In the genomic region with DNA sequence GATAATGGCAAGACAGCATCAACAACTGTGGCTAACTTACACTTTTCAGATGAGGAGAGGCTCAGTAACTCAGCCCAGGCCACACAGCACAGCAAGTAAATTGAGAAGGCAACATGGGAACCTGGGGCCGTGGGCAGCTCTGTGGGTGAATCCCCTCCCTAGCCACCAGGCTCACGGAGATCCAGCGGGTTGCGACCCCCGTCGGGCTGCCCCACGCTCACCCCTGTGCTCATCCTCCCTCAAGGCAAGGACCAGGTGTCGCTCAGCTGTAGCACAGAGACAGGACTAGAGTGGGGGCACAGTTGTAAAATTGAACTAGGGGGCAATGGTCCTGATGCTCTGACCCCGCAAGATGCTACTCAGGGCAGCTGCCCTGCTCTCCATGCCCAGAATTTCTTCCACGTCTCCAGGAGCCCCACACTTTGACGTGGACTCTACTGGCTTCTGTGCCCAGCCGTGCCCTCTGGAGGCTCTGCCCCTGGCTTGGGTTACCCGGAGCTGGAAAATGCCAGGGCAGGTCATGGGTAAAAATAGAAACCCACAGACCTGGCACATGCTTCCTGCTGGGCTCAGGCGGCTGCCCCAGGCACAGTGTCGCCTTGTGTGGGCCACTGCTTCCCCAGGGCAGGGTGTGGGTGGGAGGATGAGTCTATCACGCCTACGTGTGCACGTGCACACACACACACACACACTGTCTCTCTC, we compare ENCODE assay signal across 16 cellular contexts. TPM values are rescaled to one million over a fixed set of nuclear protein-coding genes. Genes with fewer than 3 reads are reported as not detected.
A peak's percentile ranks its signal among the peaks of the same experiment; 100 is the strongest.
DNase-seq lines count a peak whose midpoint lies in the region; ATAC-seq and TF ChIP-seq lines count a peak whose summit lies in the region.
"Had no signal": no experiment of that assay in that cellular context is flagged by ENCODE, and none has a peak within 500 bp of the region (broad histone marks: within the 10 kb centered on the region; RNA-seq: fewer than 3 reads in every experiment).

No MANE protein-coding gene starts in this region.

- H3K36me3 ChIP-seq in BLaER1 treated with 17β-estradiol and CSF1 and Interleukin-3, amounts not matched to agents 10 nM and 100 nM = peaks cover 0 to 14% (median 0%) of the 10 kb centered on the region in 11 experiments; a peak in 5 of 22 replicates
- H3K36me3 ChIP-seq in brain microvascular endothelial cell (replicated peaks) = no peaks in the 10 kb centered on the region
- H3K36me3 ChIP-seq: thoracic aorta had no signal

- no peaks in the 10 kb centered on the region for H3K36me3 Mint-ChIP-seq in effector memory CD8-positive, alpha-beta T cell (ENCODE audit: insufficient read depth)

- peaks cover 0 to 61% (median 24%) of the 10 kb centered on the region in 11 experiments; a peak in 17 of 22 replicates for H4K20me1 ChIP-seq in BLaER1 treated with 17β-estradiol and CSF1 and Interleukin-3, amounts not matched to agents 10 nM and 100 nM

- no peak for TF ChIP-seq CTCF in brain microvascular endothelial cell (IDR thresholded peaks at IDR 0.05; ENCODE audit: low read depth, low read length, missing control alignments)

- peaks cover 0 to 64% (median 0%) of the 10 kb centered on the region in 11 experiments; a peak in 10 of 22 replicates for H3K27me3 ChIP-seq in BLaER1 treated with 17β-estradiol and CSF1 and Interleukin-3, amounts not matched to agents 10 nM and 100 nM
- H3K27me3 ChIP-seq in brain microvascular endothelial cell (replicated peaks) = no peaks in the 10 kb centered on the region

- peak overlapping the region in 4 of 11 experiments; percentile 5 to 47 (median 40); a peak in 6 of 22 replicates for H3K9ac ChIP-seq in BLaER1 treated with 17β-estradiol and CSF1 and Interleukin-3, amounts not matched to agents 10 nM and 100 nM

- peaks cover 43 to 79% (median 63%) of the 10 kb centered on the region in 10 experiments for H3K4me1 ChIP-seq in BLaER1 treated with 17β-estradiol and CSF1 and Interleukin-3, amounts not matched to agents 10 nM and 100 nM

- peak overlapping the region; percentile 69 to 97 (median 87) for H3K4me2 ChIP-seq in BLaER1 treated with 17β-estradiol and CSF1 and Interleukin-3, amounts not matched to agents 10 nM and 100 nM

- no peak overlapping the region; a peak in 2 of 20 replicates for H3K4me3 ChIP-seq in BLaER1 treated with 17β-estradiol and CSF1 and Interleukin-3, amounts not matched to agents 10 nM and 100 nM
- no peak overlapping the region for H3K4me3 ChIP-seq in Jurkat, Clone E6-1 (ENCODE audit: low read length)
- H3K4me3 ChIP-seq in brain microvascular endothelial cell (ENCODE audit: low read depth, low read length) = no peak overlapping the region
- H3K4me3 ChIP-seq: thoracic aorta had no signal

- H3K27ac ChIP-seq in BLaER1 treated with 17β-estradiol and CSF1 and Interleukin-3, amounts not matched to agents 10 nM and 100 nM = peak overlapping the region in 4 of 11 experiments; percentile 7 to 41 (median 26); a peak in 5 of 22 replicates
- H3K27ac ChIP-seq in caudate nucleus (ENCODE audit: low read depth, low read length) (peak overlapping the region; percentile 68), brain microvascular endothelial cell (no peak overlapping the region)
- H3K27ac ChIP-seq: thoracic aorta had no signal

- no peak for ATAC-seq in effector memory CD8-positive, alpha-beta T cell (replicated peaks)

- no peak overlapping the region for H3K27ac Mint-ChIP-seq in effector memory CD8-positive, alpha-beta T cell

- no peak overlapping the region for H3K4me3 Mint-ChIP-seq in effector memory CD8-positive, alpha-beta T cell

- no peaks in the 10 kb centered on the region for H3K9me3 ChIP-seq in BLaER1 treated with 17β-estradiol and CSF1 and Interleukin-3, amounts not matched to agents 10 nM and 100 nM (replicated peaks in 1 of 11)
- H3K9me3 ChIP-seq: thoracic aorta had no signal

- no peaks in the 10 kb centered on the region for H3K9me3 Mint-ChIP-seq in effector memory CD8-positive, alpha-beta T cell

- DNase-seq in Jurkat, Clone E6-1 (ENCODE audit: low read depth, low spot score) = peak; percentile 20
- DNase-seq in caudate nucleus (lab: John Stamatoyannopoulos, UW) (peak in 6 of 61 donors; percentile 17 to 85 (median 40)), mesenteric fat pad (ENCODE audit: low spot score) (peak; percentile 43), brain microvascular endothelial cell (no peak), EL (no peak)
- DNase-seq in effector memory CD8-positive, alpha-beta T cell = no peak
- no peak for DNase-seq in activated CD8-positive, alpha-beta memory T cell treated with anti-CD3 and anti-CD28 coated beads, Interleukin-2, amount 50 U/mL, for 48 hours
- DNase-seq: central memory CD4-positive, alpha-beta T cell; effector CD4-positive, alpha-beta T cell; kidney glomerular epithelial cell; NCI-H1048; NCI-H526 treated with DMSO at 0.1 percent for 48 hours; OCI-M1; stimulated activated CD4-positive, alpha-beta T cell treated with anti-CD3 and anti-CD28 coated beads, Interleukin-4, amount 100 ng/mL, for 24 hours had no signal

- H3K27me3 Mint-ChIP-seq in effector memory CD8-positive, alpha-beta T cell = no peaks in the 10 kb centered on the region

- peaks cover under 1 to 11% of the 10 kb centered on the region in 2 donors for H3K4me1 Mint-ChIP-seq in effector memory CD8-positive, alpha-beta T cell (ENCODE audit: low read depth in 2 of 2)

- in situ Hi-C loops in brain microvascular endothelial cell (cut with HindIII; ENCODE audit: low pct_ligation_motif_present, low sequenced_read_pairs) = no loop called here

RNA-seq across cellular contexts. Expression of gene TUBA8, which starts 9.0 kb away (rescaled TPM):
- 2.3 TPM for polyA plus RNA-seq in Jurkat, Clone E6-1 (2012; ENCODE audit: insufficient read depth, insufficient read length)
- total RNA-seq in mesenteric fat pad = 5.1 TPM

RNA-seq across cellular contexts. Expression of gene USP18, which starts 30.4 kb away (rescaled TPM):
- 11.9 TPM for polyA plus RNA-seq in Jurkat, Clone E6-1 (2012; ENCODE audit: insufficient read depth, insufficient read length)
- 15.4 TPM for total RNA-seq in mesenteric fat pad

RNA-seq across cellular contexts. Expression of gene PEX26, which starts 41.8 kb away (rescaled TPM):
- polyA plus RNA-seq in Jurkat, Clone E6-1 (2012; ENCODE audit: insufficient read depth, insufficient read length) = 19.0 TPM
- total RNA-seq in mesenteric fat pad = 35.9 TPM

Comparison
In these comparisons a context has a peak if more than half of its experiments do, and no peak if none do; other contexts are left out.
1. DNase-seq: peak in Jurkat, Clone E6-1 (single experiment) and mesenteric fat pad (single experiment); none in effector memory CD8-positive, alpha-beta T cell (0 of 3), brain microvascular endothelial cell (single experiment), activated CD8-positive, alpha-beta memory T cell treated with anti-CD3 and anti-CD28 coated beads, Interleukin-2, amount 50 U/mL, for 48 hours (single experiment) and EL (single experiment).